In the genomic region with DNA sequence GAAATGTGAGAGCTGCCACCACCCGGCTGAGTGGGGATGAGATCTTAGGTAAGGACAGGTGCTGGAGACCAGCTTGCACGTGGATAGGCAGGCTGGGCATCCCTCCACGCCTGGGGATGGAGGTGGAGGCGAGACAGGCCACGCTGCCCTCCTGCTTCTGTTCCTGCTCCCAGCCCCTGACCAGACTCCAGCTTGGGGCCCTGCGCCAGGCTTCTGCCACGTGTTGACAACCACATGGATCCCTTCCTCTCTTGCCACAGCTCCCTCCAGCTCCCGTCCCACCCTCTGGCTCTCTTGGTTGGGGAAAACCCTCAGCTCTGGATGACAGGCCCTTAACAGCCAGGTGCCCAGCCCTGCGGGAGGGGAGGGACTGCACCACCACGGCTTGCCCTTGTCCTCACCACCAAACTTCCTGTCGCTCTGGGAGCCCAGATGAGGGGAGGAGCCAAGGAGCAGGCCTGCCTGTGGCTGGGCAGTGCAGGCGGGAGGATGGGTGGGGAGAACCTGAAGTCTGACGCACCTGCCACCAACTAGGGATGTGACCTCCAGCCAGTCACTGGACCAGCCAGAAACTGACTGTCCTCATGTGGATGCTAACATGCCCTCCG, we compare ENCODE assay signal across 1 cellular context.
TF ChIP-seq lines count a peak whose summit lies in the region.

No MANE protein-coding gene starts in this region.

TF ChIP-seq in HepG2, 621 proteins besides CTCF, POLR2A, EP300 and RAD21 (continued from another document):
- peak; percentile 52; the same call in 1 of the 2 replicates for TF ChIP-seq MNT (IDR thresholded peaks at IDR 0.05)
- no peak for TF ChIP-seq GABPB1 (CRISPR knock-in tag; IDR thresholded peaks at IDR 0.05)
